9 cellular contexts compared by ENCODE assay signal in genomic region chr4:158824425-158825274, GRCh38. TPM values are rescaled to one million over a fixed set of nuclear protein-coding genes. Genes with fewer than 3 reads are reported as not detected.
A peak's percentile ranks its signal among the peaks of the same experiment; 100 is the strongest.
DNase-seq lines count a peak whose midpoint lies in the region; FAIRE-seq and TF ChIP-seq lines count a peak whose summit lies in the region.
"Had no signal": no experiment of that assay in that cellular context is flagged by ENCODE, and none has a peak within 500 bp of the region (broad histone marks: within the 10 kb centered on the region; RNA-seq: fewer than 3 reads in every experiment).

No MANE protein-coding gene starts in this region.

- no peak for FAIRE-seq in H54 (lab: Jason Lieb, UNC)

- H3K9me3 ChIP-seq in prostate gland (no peaks in the 10 kb centered on the region), testis (no peaks in the 10 kb centered on the region)

- 20% methylated on average over 7 of the region's 7 CpGs for WGBS in prostate gland
- 54 to 55% methylated on average over 7 of the region's 7 CpGs for WGBS in testis, 2 donors

- H3K27ac ChIP-seq in prostate gland (peak overlapping the region; percentile 59 to 77), testis (no peak overlapping the region)
- H3K27ac ChIP-seq: neural progenitor cell had no signal

- H3K27me3 ChIP-seq in prostate gland (replicated peaks; ENCODE audit: insufficient read depth): no peaks in the 10 kb centered on the region
- H3K27me3 ChIP-seq in testis: no peaks in the 10 kb centered on the region
- H3K27me3 ChIP-seq: neural progenitor cell had no signal

- DNase-seq in Daoy (ENCODE audit: low read depth): peak; percentile 10
- DNase-seq in SK-N-DZ (ENCODE audit: low spot score): peak; percentile 87
- peak; percentile 42 for DNase-seq in fibroblast of villous mesenchyme (ENCODE audit: low read depth)
- no peak for DNase-seq in prostate gland (ENCODE audit: low spot score)
- DNase-seq in HuH-7 (ENCODE audit: low spot score): no peak
- no peak for DNase-seq in activated gamma-delta T cell (lab: John Stamatoyannopoulos, UW)
- DNase-seq in testis: no peak
- no peak for DNase-seq in H54 (ENCODE audit: insufficient read length, low spot score)

- TF ChIP-seq POLR2A in prostate gland (IDR thresholded peaks at IDR 0.05) (no peak), testis (IDR thresholded peaks at IDR 0.05) (no peak), H54 (IDR thresholded peaks at IDR 0.05; ENCODE audit: low read depth, low read length) (no peak)

- H3K4me1 ChIP-seq in prostate gland (replicated peaks) (peaks cover 40% of the 10 kb centered on the region), testis (peaks cover 9% of the 10 kb centered on the region)
- H3K4me1 ChIP-seq: neural progenitor cell had no signal

- H3K4me3 ChIP-seq in fibroblast of villous mesenchyme (ENCODE audit: low read depth, low read length): no peak overlapping the region
- H3K4me3 ChIP-seq in prostate gland: no peak overlapping the region
- no peak overlapping the region for H3K4me3 ChIP-seq in testis
- H3K4me3 ChIP-seq: neural progenitor cell had no signal

- TF ChIP-seq CTCF in fibroblast of villous mesenchyme (IDR thresholded peaks at IDR 0.05; ENCODE audit: insufficient read depth, low read depth, low read length): no peak
- no peak for TF ChIP-seq CTCF in prostate gland (IDR thresholded peaks at IDR 0.05)
- TF ChIP-seq CTCF in testis (IDR thresholded peaks at IDR 0.05): no peak

- H3K36me3 ChIP-seq in prostate gland: no peaks in the 10 kb centered on the region
- H3K36me3 ChIP-seq in testis (ENCODE audit: low read depth, missing control alignments): no peaks in the 10 kb centered on the region
- H3K36me3 ChIP-seq: neural progenitor cell had no signal

- intact Hi-C loops in prostate gland (cut with DNase I) (no loop called here), testis (cut with DNase I; ENCODE audit: low total_unique reads) (no loop called here)

RNA-seq across cellular contexts. Expression of gene FNIP2, which starts 55.8 kb away (rescaled TPM):
- 5.2 and 12.5 TPM in 2 replicates for total RNA-seq in Daoy (2014; rRNA removed; shearing (Covaris generic))
- polyA plus RNA-seq in SK-N-DZ (2014; cell fraction: cytosol; rRNA removed): 10.5 and 12.3 TPM in 2 replicates
- polyA plus RNA-seq in SK-N-DZ (2014; cell fraction: nucleus; rRNA removed): 7.9 and 8.6 TPM in 2 replicates
- total RNA-seq in fibroblast of villous mesenchyme (24.6 and 43.5 TPM in 2 replicates), prostate gland (10 to 100 TPM; 31.1 to 39.8 TPM), testis (10 to 100 TPM; 25.0 to 28.4 TPM)
- 23.5 TPM for polyA plus RNA-seq in testis (ENCODE audit: insufficient read depth, low read depth, low replicate concordance)

Comparison
In these comparisons a context has a peak if more than half of its experiments do, and no peak if none do; other contexts are left out.
1. DNase-seq: peak in Daoy (single experiment), SK-N-DZ (single experiment) and fibroblast of villous mesenchyme (single experiment); none in prostate gland (single experiment), HuH-7 (single experiment), activated gamma-delta T cell (single experiment), testis (single experiment) and H54 (single experiment).
2. H3K27ac ChIP-seq: peak in prostate gland (2 of 2); none in testis (0 of 2).